Comparison of ENCODE assay signal across 29 cellular contexts in the genomic region with DNA sequence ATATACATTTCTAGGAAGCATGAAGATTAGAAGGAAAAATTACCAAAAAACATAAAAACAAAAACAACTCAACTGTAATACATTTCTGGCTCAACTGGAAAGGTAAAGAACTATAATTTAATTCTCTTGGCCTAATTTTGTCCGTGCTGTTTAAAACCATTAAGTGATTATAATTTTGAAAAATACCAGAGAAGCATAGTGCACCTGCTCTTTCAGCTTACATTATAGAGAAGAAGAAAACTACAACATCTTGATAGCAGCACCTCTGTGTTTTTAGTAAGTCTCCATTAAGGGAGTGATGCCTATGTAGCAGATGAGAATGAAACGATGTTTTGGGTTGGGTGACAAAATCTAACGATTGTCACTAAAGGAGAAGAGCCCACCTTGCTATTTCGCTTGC.
"Had no signal": no experiment of that assay in that cellular context is flagged by ENCODE, and none has a peak within 500 bp of the region (broad histone marks: within the 10 kb centered on the region; RNA-seq: fewer than 3 reads in every experiment).

No MANE protein-coding gene starts in this region.

- H3K27me3 ChIP-seq: adrenal gland, ascending aorta had no signal

- DNase-seq: activated B cell treated with CpG ODN at 0.5 μM for 24 hours; activated CD4-positive, alpha-beta memory T cell treated with anti-CD3 and anti-CD28 coated beads for 36 hours; activated CD4-positive, alpha-beta T cell treated with anti-CD3 and anti-CD28 coated beads for 4 hours; activated CD4-positive, alpha-beta T cell treated with anti-CD3 and anti-CD28 coated beads, Interleukin-2, amount 10 ng/mL, durations not matched to agents 7 days and 5 days; activated CD4-positive, CD25-positive, alpha-beta regulatory T cell treated with anti-CD3 and anti-CD28 coated beads, Interleukin-2, amount 50 U/mL, for 72 hours; activated CD8-positive, alpha-beta memory T cell treated with anti-CD3 and anti-CD28 coated beads, Interleukin-2, amount 50 U/mL, for 4 hours; activated CD8-positive, alpha-beta T cell treated with anti-CD3 and anti-CD28 coated beads for 36 hours; activated effector memory CD4-positive, alpha-beta T cell treated with anti-CD3 and anti-CD28 coated beads, Interleukin-2, amount 50 U/mL, for 16 hours; activated gamma-delta T cell treated with Interleukin-2 at 50 U/mL for 16 hours; activated naive CD4-positive, alpha-beta T cell; activated naive CD4-positive, alpha-beta T cell treated with anti-CD3 and anti-CD28 coated beads for 36 hours; activated naive CD4-positive, alpha-beta T cell treated with anti-CD3 and anti-CD28 coated beads, Interleukin-2, amount 50 U/mL, for 16 hours; activated naive CD8-positive, alpha-beta T cell treated with anti-CD3 and anti-CD28 coated beads for 36 hours; activated T-cell treated with anti-CD3 and anti-CD28 coated beads for 4 hours; activated T-cell treated with anti-CD3 and anti-CD28 coated beads, Interleukin-2, amount 50 U/mL, for 1 hour; activated T-cell treated with anti-CD3 and anti-CD28 coated beads, Interleukin-2, amount 50 U/mL, for 4 hours; activated T-cell treated with anti-CD3 and anti-CD28 coated beads, Interleukin-2, amount 50 U/mL, for 72 hours; adrenal gland; amniotic stem cell; caudate nucleus; cerebellar nuclear complex; T-helper 1 cell; T-helper 2 cell; T-helper 9 cell had no signal

- H3K4me3 ChIP-seq: adrenal gland, ascending aorta, cardiac muscle cell had no signal

- H3K36me3 ChIP-seq: adrenal gland, ascending aorta, cardiac muscle cell had no signal

- H3K9me3 ChIP-seq: adrenal gland, ascending aorta had no signal

- ATAC-seq: activated CD8-positive, alpha-beta T cell treated with anti-CD3 and anti-CD28 coated beads for 36 hours; activated naive CD4-positive, alpha-beta T cell treated with anti-CD3 and anti-CD28 coated beads, Interleukin-2, amount 50 U/mL, for 72 hours; activated T-cell treated with anti-CD3 and anti-CD28 coated beads, Interleukin-2, amount 50 U/mL, for 4 hours; activated T-cell treated with anti-CD3 and anti-CD28 coated beads, Interleukin-2, amount 50 U/mL, for 72 hours; activated T-helper 17 cell treated with anti-CD3 and anti-CD28 coated beads, Interleukin-2, amount 50 U/mL, for 72 hours had no signal

- H3K27ac ChIP-seq: adrenal gland, ascending aorta, cardiac muscle cell, VCaP had no signal

- H3K4me1 ChIP-seq: adrenal gland, ascending aorta had no signal
